ENCODE assay signal across 9 cellular contexts in the genomic region with DNA sequence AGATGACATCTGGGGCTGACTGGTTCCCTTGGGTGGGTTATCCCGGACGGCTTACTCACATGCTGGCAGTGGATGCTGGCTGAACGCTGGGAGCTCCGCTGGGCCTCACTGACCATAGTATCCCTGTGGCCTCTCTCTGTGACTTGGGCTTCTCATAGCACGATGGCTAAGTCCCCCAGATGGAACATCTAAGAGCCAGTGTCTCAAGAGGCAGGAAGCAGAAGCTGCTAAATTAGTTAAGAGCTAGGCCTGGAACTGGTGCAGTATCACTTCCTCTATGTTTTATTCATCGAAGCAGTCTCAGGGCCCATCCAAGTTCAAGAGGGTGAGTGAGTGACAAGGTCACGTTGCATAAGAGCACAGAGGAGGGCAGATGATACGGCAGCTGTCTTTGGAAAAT.
A peak's percentile ranks its signal among the peaks of the same experiment; 100 is the strongest.
DNase-seq lines count a peak whose midpoint lies in the region; ATAC-seq and TF ChIP-seq lines count a peak whose summit lies in the region.
"Had no signal": no experiment of that assay in that cellular context is flagged by ENCODE, and none has a peak within 500 bp of the region (broad histone marks: within the 10 kb centered on the region; RNA-seq: fewer than 3 reads in every experiment).

No MANE protein-coding gene starts in this region.

- no peak overlapping the region for H3K23ac ChIP-seq in trophoblast cell (ENCODE audit: low read length)

- no peak for TF ChIP-seq POLR2A in NB4 (IDR thresholded peaks at IDR 0.05; ENCODE audit: extremely low read depth, insufficient read length)
- TF ChIP-seq POLR2A in Peyer's patch (IDR thresholded peaks at IDR 0.05), result no peak

- H2AFZ ChIP-seq in trophoblast cell (ENCODE audit: insufficient read depth, low read length, poor library complexity), result no peak overlapping the region

- H2BK120ac ChIP-seq in trophoblast cell (ENCODE audit: insufficient read depth, low read length, poor library complexity), result no peak overlapping the region

- H3K27me3 ChIP-seq in trophoblast cell (ENCODE audit: insufficient read depth, low read length) (no peaks in the 10 kb centered on the region), Peyer's patch (no peaks in the 10 kb centered on the region)
- H3K27me3 ChIP-seq: uterus had no signal

- no peaks in the 10 kb centered on the region for H3K79me1 ChIP-seq in trophoblast cell (ENCODE audit: low read length)

- TF ChIP-seq CTCF in NB4 (IDR thresholded peaks at IDR 0.05; ENCODE audit: low read depth, low read length) (no peak), Peyer's patch (IDR thresholded peaks at IDR 0.05) (no peak)

- ATAC-seq in GM19043 (IDR thresholded peaks at IDR 0.05; ENCODE audit: low read depth, unreplicated experiment), result peak; percentile 93
- peak; percentile 88 for ATAC-seq in HG02852 (IDR thresholded peaks at IDR 0.05; ENCODE audit: unreplicated experiment)

- WGBS in trophoblast cell (ENCODE audit: extremely low coverage, insufficient coverage, insufficient read length), result no CpG with 5 or more reads among the region's 8 CpGs

- no peak overlapping the region for H3K27ac ChIP-seq in trophoblast cell (ENCODE audit: low read depth, low read length)
- no peak overlapping the region for H3K27ac ChIP-seq in Peyer's patch
- H3K27ac ChIP-seq: uterus had no signal

- no peaks in the 10 kb centered on the region for H3K36me3 ChIP-seq in trophoblast cell (ENCODE audit: control insufficient read depth in 1 of 2, insufficient read depth in 2 of 2, low read length in 2 of 2)
- H3K36me3 ChIP-seq in Peyer's patch, result peaks cover 0 to 12% (median 0%) of the 10 kb centered on the region in 3 donors
- H3K36me3 ChIP-seq: uterus had no signal

- H4K91ac ChIP-seq in trophoblast cell (ENCODE audit: low read depth, low read length), result no peak overlapping the region

- H4K12ac ChIP-seq in trophoblast cell (ENCODE audit: low read depth, low read length), result no peak overlapping the region

- H3K4me1 ChIP-seq in trophoblast cell (ENCODE audit: control insufficient read depth in 1 of 2, insufficient read depth in 2 of 2, low read length in 2 of 2) (no peaks in the 10 kb centered on the region), Peyer's patch (peaks cover 0 to 7% (median 0%) of the 10 kb centered on the region in 4 donors)
- H3K4me1 ChIP-seq: uterus had no signal

- H2AK5ac ChIP-seq in trophoblast cell (ENCODE audit: low read length), result no peak overlapping the region

- no peak overlapping the region for H3K18ac ChIP-seq in trophoblast cell (ENCODE audit: low read length)

- H3K4me3 ChIP-seq in NB4 (ENCODE audit: low read depth, low read length), result no peak overlapping the region
- H3K4me3 ChIP-seq in trophoblast cell (ENCODE audit: low read depth, low read length), result no peak overlapping the region
- no peak overlapping the region for H3K4me3 ChIP-seq in Peyer's patch
- H3K4me3 ChIP-seq: uterus had no signal

- H3K9ac ChIP-seq in trophoblast cell (ENCODE audit: low read length), result no peak overlapping the region

- no peaks in the 10 kb centered on the region for H3K79me2 ChIP-seq in trophoblast cell (ENCODE audit: control insufficient read depth, insufficient read depth, low read length, poor library complexity)

- no peak overlapping the region for H2BK12ac ChIP-seq in trophoblast cell (ENCODE audit: low read length)

- H3K9me3 ChIP-seq in trophoblast cell (ENCODE audit: insufficient read depth, low read depth, low read length) (no peaks in the 10 kb centered on the region), Peyer's patch (no peaks in the 10 kb centered on the region)
- H3K9me3 ChIP-seq: uterus had no signal

- H3K4ac ChIP-seq in trophoblast cell (ENCODE audit: low read depth, low read length), result no peak overlapping the region

- H2BK5ac ChIP-seq in trophoblast cell (ENCODE audit: low read depth, low read length, poor library complexity), result no peak overlapping the region

- DNase-seq in NB4 (ENCODE audit: low read depth) (peak; percentile 62), trophoblast cell (peak; percentile 11 to 21), Peyer's patch (no peak), DMS53 treated with DMSO at 0.1 percent for 48 hours (lab: John Stamatoyannopoulos, UW; ENCODE audit: unreplicated experiment) (no peak), OCI-M2 (lab: John Stamatoyannopoulos, UW; ENCODE audit: unreplicated experiment) (no peak)
- DNase-seq in effector CD8-positive, alpha-beta T cell (lab: John Stamatoyannopoulos, UW), result no peak
- DNase-seq: uterus had no signal

- H3K4me2 ChIP-seq in trophoblast cell (ENCODE audit: low read length), result no peak overlapping the region

- H3K14ac ChIP-seq in trophoblast cell (ENCODE audit: low read length), result no peak overlapping the region

- no peak overlapping the region for H4K8ac ChIP-seq in trophoblast cell (ENCODE audit: low read depth, low read length)

Comparison
In these comparisons a context has a peak if more than half of its experiments do, and no peak if none do; other contexts are left out.
1. DNase-seq: peak in NB4 (single experiment) and trophoblast cell (2 of 2); none in Peyer's patch (0 of 3), effector CD8-positive, alpha-beta T cell (single experiment), DMS53 treated with DMSO at 0.1 percent for 48 hours (single experiment) and OCI-M2 (single experiment).